Comparison of ENCODE assay signal across 1 cellular context in genomic region chr1:215650446-215651149, GRCh38.
TF ChIP-seq lines count a peak whose summit lies in the region.

No MANE protein-coding gene starts in this region.

TF ChIP-seq in K562, 482 proteins besides CTCF, POLR2A, EP300 and RAD21 (continued from another document):
- no peak for TF ChIP-seq ZBTB11 (CRISPR knock-in tag; IDR thresholded peaks at IDR 0.05)
- TF ChIP-seq TBP (optimal IDR thresholded peaks at IDR 0.05; ENCODE audit: low read depth, low read length) = no peak
- no peak for TF ChIP-seq PCBP1 (IDR thresholded peaks at IDR 0.05; ENCODE audit: low read depth, low read length, poor library complexity, severe bottlenecking)
- no peak for TF ChIP-seq NR2C1 (IDR thresholded peaks at IDR 0.05)
- TF ChIP-seq NR2C1 (tag; IDR thresholded peaks at IDR 0.05) = no peak
- TF ChIP-seq NCOA2 (IDR thresholded peaks at IDR 0.05; ENCODE audit: partially characterized antibody in 2 of 2) = no peak
- no peak for TF ChIP-seq ZNF316 (IDR thresholded peaks at IDR 0.05)
- no peak for TF ChIP-seq CBX5 (IDR thresholded peaks at IDR 0.05; ENCODE audit: borderline replicate concordance, low read depth)
- no peak for TF ChIP-seq CLOCK (CRISPR knock-in tag; IDR thresholded peaks at IDR 0.05; ENCODE audit: borderline replicate concordance)
- TF ChIP-seq SMARCB1 (IDR thresholded peaks at IDR 0.05; ENCODE audit: insufficient read length, low read depth) = no peak
- no peak for TF ChIP-seq U2AF1 (optimal IDR thresholded peaks at IDR 0.05; ENCODE audit: low read depth, low read length)
